ENCODE assay signal across 8 cellular contexts in the genomic region with DNA sequence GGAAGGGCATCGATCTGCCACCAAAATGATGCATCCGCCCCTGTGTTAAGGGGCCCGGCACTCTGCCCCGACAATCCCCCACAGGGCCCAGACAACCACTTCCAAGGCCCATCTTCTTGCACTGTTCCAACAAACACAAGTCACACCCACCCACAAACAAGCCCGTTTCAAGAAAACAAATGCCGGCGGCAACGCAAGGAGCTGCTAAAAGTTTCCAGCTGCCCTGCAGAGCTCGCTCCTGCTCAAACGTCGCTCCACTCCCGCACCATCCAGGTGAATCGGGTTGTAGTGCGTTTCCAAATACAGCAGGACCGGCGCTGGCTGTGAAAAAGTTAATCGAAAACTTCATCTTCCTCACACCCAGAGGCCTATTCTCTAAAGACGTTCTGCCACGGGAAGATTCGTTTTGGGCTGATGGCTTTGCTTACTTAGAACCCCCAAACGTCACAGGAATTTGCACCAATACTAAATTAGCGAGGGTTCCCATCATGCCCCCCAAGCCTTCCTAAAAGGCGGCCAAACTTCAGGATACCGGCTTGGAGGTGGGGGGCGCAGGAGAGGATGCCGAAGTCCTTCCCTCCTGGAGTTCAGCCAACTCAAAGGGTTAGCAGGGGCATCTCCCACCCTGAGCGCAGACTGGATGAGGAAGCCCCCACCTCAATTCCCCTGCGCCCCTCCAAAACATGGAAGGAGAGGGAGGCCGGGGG.
DNase-seq lines count a peak whose midpoint lies in the region; ATAC-seq, FAIRE-seq and TF ChIP-seq lines count a peak whose summit lies in the region.

No MANE protein-coding gene starts in this region.

- H3K4me1 ChIP-seq in esophagus squamous epithelium: peaks cover 6 to 63% (median 15%) of the 10 kb centered on the region in 3 donors

- peaks cover 37% of the 10 kb centered on the region for H3K4me1 Mint-ChIP-seq in activated CD8-positive, alpha-beta T cell treated with anti-CD3 and anti-CD28 coated beads, Interleukin-2, amount 10 ng/mL, durations not matched to agents 7 days and 5 days (ENCODE audit: low read depth)
- peaks cover 8% of the 10 kb centered on the region for H3K4me1 Mint-ChIP-seq in progenitor cell of endocrine pancreas (ENCODE audit: low read depth)

- H3K27me3 Mint-ChIP-seq in activated CD8-positive, alpha-beta T cell treated with anti-CD3 and anti-CD28 coated beads, Interleukin-2, amount 10 ng/mL, durations not matched to agents 7 days and 5 days (ENCODE audit: low read depth): no peaks in the 10 kb centered on the region
- H3K27me3 Mint-ChIP-seq in progenitor cell of endocrine pancreas: peaks cover 33% of the 10 kb centered on the region

- FAIRE-seq in GM12892 (lab: Jason Lieb, UNC): no peak

- H3K27ac Mint-ChIP-seq in activated CD8-positive, alpha-beta T cell treated with anti-CD3 and anti-CD28 coated beads, Interleukin-2, amount 10 ng/mL, durations not matched to agents 7 days and 5 days: peak overlapping the region; percentile 59
- peak overlapping the region; percentile 56 for H3K27ac Mint-ChIP-seq in progenitor cell of endocrine pancreas

- POLR2A ChIA-PET in activated CD8-positive, alpha-beta T cell treated with anti-CD3 and anti-CD28 coated beads, Interleukin-2, amount 10 ng/mL, durations not matched to agents 7 days and 5 days (lab: Charles Lee): interaction anchor here (0.6 to 1.2 kb wide), 2 partner anchors 20 to 35 kb away, joined by 5 to 6 read pairs; no protein-coding TSS in a partner anchor

- peak overlapping the region; percentile 81 for H3K4me3 Mint-ChIP-seq in activated CD8-positive, alpha-beta T cell treated with anti-CD3 and anti-CD28 coated beads, Interleukin-2, amount 10 ng/mL, durations not matched to agents 7 days and 5 days
- H3K4me3 Mint-ChIP-seq in progenitor cell of endocrine pancreas (ENCODE audit: low read depth): peak overlapping the region; percentile 75

- peaks cover 42% of the 10 kb centered on the region for H3K27me3 ChIP-seq in H7 (ENCODE audit: control insufficient read depth, insufficient read depth, low read length)
- no peaks in the 10 kb centered on the region for H3K27me3 ChIP-seq in esophagus squamous epithelium

- no peak for ATAC-seq in activated CD8-positive, alpha-beta T cell treated with anti-CD3 and anti-CD28 coated beads, Interleukin-2, amount 10 ng/mL, durations not matched to agents 7 days and 5 days
- ATAC-seq in GM21717 (IDR thresholded peaks at IDR 0.05; ENCODE audit: unreplicated experiment): no peak
- ATAC-seq in GM19324 (IDR thresholded peaks at IDR 0.05; ENCODE audit: low FRiP score, unreplicated experiment): no peak

- 7 to 21% methylated on average over 13 of the region's 29 CpGs for WGBS in esophagus squamous epithelium, 2 donors

- TF ChIP-seq POLR2A in esophagus squamous epithelium (IDR thresholded peaks at IDR 0.05) (no peak), GM12892 (IDR thresholded peaks at IDR 0.05; ENCODE audit: low read depth, low read length) (no peak)

- CTCF ChIA-PET in activated CD8-positive, alpha-beta T cell treated with anti-CD3 and anti-CD28 coated beads, Interleukin-2, amount 10 ng/mL, durations not matched to agents 7 days and 5 days (lab: Charles Lee): interaction anchor here (0.9 to 1.7 kb wide), 3 partner anchors 57 to 352 kb away, joined by 3 to 5 read pairs (median 3); no protein-coding TSS in a partner anchor

- DNase-seq in H7: peak; percentile 45
- DNase-seq in activated CD8-positive, alpha-beta T cell treated with anti-CD3 and anti-CD28 coated beads, Interleukin-2, amount 10 ng/mL, durations not matched to agents 7 days and 5 days: peak; percentile 27
- DNase-seq in esophagus squamous epithelium (lab: John Stamatoyannopoulos, UW): no peak
- no peak for DNase-seq in progenitor cell of endocrine pancreas (ENCODE audit: low spot score, unreplicated experiment)
- DNase-seq in HuH-7.5 (ENCODE audit: low spot score): no peak
- DNase-seq in GM12892 (ENCODE audit: insufficient read length): no peak

- intact Hi-C loops in esophagus squamous epithelium (cut with DNase I): no loop called here

- H3K27ac ChIP-seq in esophagus squamous epithelium: peak overlapping the region; percentile 93 to 99 (median 98)

- H3K4me3 ChIP-seq in H7 (ENCODE audit: insufficient read depth, low read depth, low read length): peak overlapping the region; percentile 60; the same call in 1 of the 2 replicates
- peak overlapping the region; percentile 81 to 94 (median 91) for H3K4me3 ChIP-seq in esophagus squamous epithelium

- TF ChIP-seq CTCF in esophagus squamous epithelium (IDR thresholded peaks at IDR 0.05) (no peak), progenitor cell of endocrine pancreas (IDR thresholded peaks at IDR 0.05; ENCODE audit: unreplicated experiment) (no peak)

- H3K36me3 Mint-ChIP-seq in activated CD8-positive, alpha-beta T cell treated with anti-CD3 and anti-CD28 coated beads, Interleukin-2, amount 10 ng/mL, durations not matched to agents 7 days and 5 days (ENCODE audit: low read depth): peaks cover 18% of the 10 kb centered on the region
- no peaks in the 10 kb centered on the region for H3K36me3 Mint-ChIP-seq in progenitor cell of endocrine pancreas (ENCODE audit: insufficient read depth)

- H3K9me3 ChIP-seq in esophagus squamous epithelium: no peaks in the 10 kb centered on the region

- H3K9me3 Mint-ChIP-seq in activated CD8-positive, alpha-beta T cell treated with anti-CD3 and anti-CD28 coated beads, Interleukin-2, amount 10 ng/mL, durations not matched to agents 7 days and 5 days (ENCODE audit: insufficient read depth): no peaks in the 10 kb centered on the region
- H3K9me3 Mint-ChIP-seq in progenitor cell of endocrine pancreas (ENCODE audit: low read depth): no peaks in the 10 kb centered on the region

- H3K36me3 ChIP-seq in H7 (replicated peaks; ENCODE audit: control insufficient read depth, insufficient read depth, low read length): no peaks in the 10 kb centered on the region
- H3K36me3 ChIP-seq in esophagus squamous epithelium: no peaks in the 10 kb centered on the region

Comparison
In these comparisons a context has a peak if more than half of its experiments do, and no peak if none do; other contexts are left out.
1. DNase-seq: peak in H7 (single experiment) and activated CD8-positive, alpha-beta T cell treated with anti-CD3 and anti-CD28 coated beads, Interleukin-2, amount 10 ng/mL, durations not matched to agents 7 days and 5 days (single experiment); none in esophagus squamous epithelium (single experiment), progenitor cell of endocrine pancreas (single experiment), HuH-7.5 (single experiment) and GM12892 (single experiment).